29 cellular contexts compared by ENCODE assay signal in the genomic region with DNA sequence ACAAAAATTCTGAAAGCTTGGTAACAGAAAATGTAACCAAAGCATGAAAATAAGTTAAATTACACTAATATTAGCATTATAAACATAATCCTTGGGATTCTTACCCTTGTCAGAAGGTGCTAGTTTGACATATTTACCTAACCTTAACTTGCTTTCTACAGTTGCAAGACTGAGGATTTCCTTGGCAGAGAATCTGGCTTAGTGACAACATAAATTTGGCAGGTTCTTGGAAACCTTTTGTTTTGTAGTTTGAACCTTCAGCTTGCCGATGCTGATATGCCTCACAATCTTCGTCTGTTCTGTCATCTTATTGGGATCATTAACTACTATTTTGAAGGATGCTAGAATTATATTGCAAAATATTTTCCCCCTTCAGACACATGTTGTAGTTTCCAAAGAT. TPM values are rescaled to one million over a fixed set of nuclear protein-coding genes. Genes with fewer than 3 reads are reported as not detected.
"Had no signal": no experiment of that assay in that cellular context is flagged by ENCODE, and none has a peak within 500 bp of the region (broad histone marks: within the 10 kb centered on the region; RNA-seq: fewer than 3 reads in every experiment).

No MANE protein-coding gene starts in this region.

- H3K36me3 ChIP-seq: ascending aorta, brain microvascular endothelial cell, colonic mucosa, esophagus squamous epithelium, gastroesophageal sphincter, heart right ventricle had no signal

- H3K27ac ChIP-seq: ascending aorta, brain microvascular endothelial cell, colonic mucosa, epithelial cell of prostate, esophagus squamous epithelium, gastroesophageal sphincter, heart right ventricle had no signal

- H3K4me1 ChIP-seq: ascending aorta, colonic mucosa, esophagus squamous epithelium, heart right ventricle had no signal

- DNase-seq: activated CD4-positive, alpha-beta memory T cell treated with anti-CD3 and anti-CD28 coated beads, Interleukin-2, amount 10 ng/mL, durations not matched to agents 7 days and 5 days; activated CD4-positive, alpha-beta T cell treated with anti-CD3 and anti-CD28 coated beads for 36 hours; activated CD4-positive, alpha-beta T cell treated with anti-CD3 and anti-CD28 coated beads, Interleukin-2, amount 10 ng/mL, durations not matched to agents 24 days and 14 days; activated CD4-positive, alpha-beta T cell treated with anti-CD3 and anti-CD28 coated beads, Interleukin-2, amount 50 U/mL, for 4 hours; activated CD4-positive, CD25-positive, alpha-beta regulatory T cell; activated CD4-positive, CD25-positive, alpha-beta regulatory T cell treated with anti-CD3 and anti-CD28 coated beads, Interleukin-2, amount 50 U/mL, for 72 hours; activated CD8-positive, alpha-beta memory T cell treated with anti-CD3 and anti-CD28 coated beads, Interleukin-2, amount 50 U/mL, for 48 hours; activated gamma-delta T cell; activated naive CD4-positive, alpha-beta T cell; activated naive CD4-positive, alpha-beta T cell treated with anti-CD3 and anti-CD28 coated beads, Interleukin-2, amount 10 ng/mL, durations not matched to agents 7 days and 5 days; activated naive CD8-positive, alpha-beta T cell treated with anti-CD3 and anti-CD28 coated beads, Interleukin-2, amount 10 ng/mL, durations not matched to agents 7 days and 5 days; activated T-cell treated with anti-CD3 and anti-CD28 coated beads for 4 hours; activated T-cell treated with anti-CD3 and anti-CD28 coated beads, Interleukin-2, amount 50 U/mL, for 24 hours; activated T-cell treated with anti-CD3 and anti-CD28 coated beads, Interleukin-2, amount 50 U/mL, for 72 hours; brain microvascular endothelial cell; colonic mucosa; effector CD8-positive, alpha-beta T cell; esophagus squamous epithelium; foreskin melanocyte; heart right ventricle; T-helper 2 cell had no signal

- H3K4me3 ChIP-seq: ascending aorta, colonic mucosa, esophagus squamous epithelium, gastroesophageal sphincter, heart right ventricle had no signal

- H3K27me3 ChIP-seq: ascending aorta, brain microvascular endothelial cell, colonic mucosa, esophagus squamous epithelium, gastroesophageal sphincter had no signal

- H3K9me3 ChIP-seq: ascending aorta, colonic mucosa, esophagus squamous epithelium, gastroesophageal sphincter, heart right ventricle had no signal

- ATAC-seq: activated CD4-positive, alpha-beta T cell treated with anti-CD3 and anti-CD28 coated beads for 36 hours; activated naive CD4-positive, alpha-beta T cell treated with anti-CD3 and anti-CD28 coated beads, Interleukin-2, amount 50 U/mL, for 72 hours; activated T-cell treated with anti-CD3 and anti-CD28 coated beads, Interleukin-2, amount 50 U/mL, for 72 hours; gastroesophageal sphincter; heart right ventricle had no signal

RNA-seq across cellular contexts. Expression of gene XIRP2, which starts 3.4 kb away (rescaled TPM):
- total RNA-seq: activated CD4-positive, alpha-beta memory T cell treated with anti-CD3 and anti-CD28 coated beads, Interleukin-2, amount 10 ng/mL, durations not matched to agents 7 days and 5 days; activated CD4-positive, alpha-beta T cell treated with anti-CD3 and anti-CD28 coated beads for 36 hours; activated CD4-positive, alpha-beta T cell treated with anti-CD3 and anti-CD28 coated beads, Interleukin-2, amount 10 ng/mL, durations not matched to agents 24 days and 14 days; activated naive CD4-positive, alpha-beta T cell treated with anti-CD3 and anti-CD28 coated beads, Interleukin-2, amount 50 U/mL, for 72 hours; activated naive CD8-positive, alpha-beta T cell treated with anti-CD3 and anti-CD28 coated beads, Interleukin-2, amount 10 ng/mL, durations not matched to agents 7 days and 5 days; activated T-cell treated with anti-CD3 and anti-CD28 coated beads, Interleukin-2, amount 50 U/mL, for 72 hours; bronchial epithelial cell; chondrocyte; dermis microvascular lymphatic vessel endothelial cell; T-helper 1 cell treated with Interleukin-12 subunit alpha and Interleukin-12 subunit beta and Interleukin-4 antibody, amounts not matched to agents 30 ng/mL and 1 ng/mL, for 36 hours had no signal
